ENCODE assay signal across 13 cellular contexts in the genomic region with DNA sequence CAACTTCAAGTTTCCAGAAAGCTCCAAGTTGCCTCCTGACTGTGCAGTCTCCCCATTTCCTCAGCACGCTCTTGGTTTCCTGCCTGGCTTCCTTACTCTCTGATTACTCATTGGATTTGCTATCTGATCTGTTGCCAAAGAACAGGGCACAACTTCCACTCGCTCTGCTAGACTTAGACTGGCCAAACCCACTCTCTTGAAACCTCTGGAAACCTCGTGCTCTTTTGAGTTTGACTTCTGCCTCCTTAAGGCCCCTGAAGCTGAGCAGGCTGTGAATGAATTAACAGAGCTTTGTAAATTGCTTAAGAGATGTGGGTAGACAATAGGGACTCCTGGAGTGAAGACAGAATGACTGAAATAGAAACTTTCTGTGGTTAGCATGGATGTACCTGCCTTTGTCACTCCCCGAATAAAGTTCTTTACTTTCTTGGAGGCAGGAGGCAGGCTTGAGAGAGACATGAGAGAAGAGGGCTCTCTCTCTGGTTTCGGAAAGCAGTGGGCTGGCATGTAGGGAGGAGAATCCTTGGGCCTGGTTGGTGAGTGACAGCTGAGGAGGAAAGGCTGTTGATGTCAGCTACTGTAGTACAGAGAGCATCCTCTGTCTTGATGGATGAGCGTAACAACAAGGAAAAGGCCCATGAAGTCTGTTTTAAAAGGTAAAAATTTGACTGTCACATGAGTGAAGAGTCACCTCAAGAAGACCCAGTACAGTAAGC.
A peak's percentile ranks its signal among the peaks of the same experiment; 100 is the strongest.
DNase-seq lines count a peak whose midpoint lies in the region; ATAC-seq and TF ChIP-seq lines count a peak whose summit lies in the region.
"Had no signal": no experiment of that assay in that cellular context is flagged by ENCODE, and none has a peak within 500 bp of the region (broad histone marks: within the 10 kb centered on the region; RNA-seq: fewer than 3 reads in every experiment).

No MANE protein-coding gene starts in this region.

- H3K4me3 Mint-ChIP-seq in dendritic cell treated with granulocyte-macrophage colony-stimulating factor and Interleukin-4, amounts not matched to agents 40 ng/mL and 50 ng/mL, for 4 days: no peak overlapping the region

- H3K27ac Mint-ChIP-seq in dendritic cell treated with granulocyte-macrophage colony-stimulating factor and Interleukin-4, amounts not matched to agents 40 ng/mL and 50 ng/mL, for 4 days: peak overlapping the region; percentile 2

- H3K9me3 Mint-ChIP-seq in dendritic cell treated with granulocyte-macrophage colony-stimulating factor and Interleukin-4, amounts not matched to agents 40 ng/mL and 50 ng/mL, for 4 days: no peaks in the 10 kb centered on the region

- H3K4me1 ChIP-seq in Loucy (ENCODE audit: insufficient read depth, low read length, poor library complexity, severe bottlenecking) (peaks cover 34% of the 10 kb centered on the region), mucosa of descending colon (ENCODE audit: low read depth) (no peaks in the 10 kb centered on the region), suprapubic skin (peaks cover 8% of the 10 kb centered on the region)

- no peaks in the 10 kb centered on the region for H3K27me3 Mint-ChIP-seq in dendritic cell treated with granulocyte-macrophage colony-stimulating factor and Interleukin-4, amounts not matched to agents 40 ng/mL and 50 ng/mL, for 4 days

- H3K27me3 ChIP-seq in Loucy (ENCODE audit: insufficient read depth, low read length, poor library complexity, severe bottlenecking) (no peaks in the 10 kb centered on the region), suprapubic skin (no peaks in the 10 kb centered on the region)

- H3K27ac ChIP-seq in suprapubic skin: no peak overlapping the region
- H3K27ac ChIP-seq: WERI-Rb-1 had no signal

- H2AFZ ChIP-seq in Loucy (ENCODE audit: low read length): no peak overlapping the region

- ATAC-seq in mucosa of descending colon: peak; percentile 19
- ATAC-seq in GM21737 (IDR thresholded peaks at IDR 0.05; ENCODE audit: unreplicated experiment): no peak
- ATAC-seq: K562 had no signal

- H3K4me3 ChIP-seq in Loucy (ENCODE audit: low read length, poor library complexity, severe bottlenecking) (no peak overlapping the region), mucosa of descending colon (no peak overlapping the region), suprapubic skin (no peak overlapping the region)
- H3K4me3 ChIP-seq: K562 had no signal

- peaks cover 59% of the 10 kb centered on the region for H3K36me3 Mint-ChIP-seq in dendritic cell treated with granulocyte-macrophage colony-stimulating factor and Interleukin-4, amounts not matched to agents 40 ng/mL and 50 ng/mL, for 4 days (ENCODE audit: low read depth)

- H3K9me2 ChIP-seq in Loucy (replicated peaks; ENCODE audit: low read depth, low read length): no peaks in the 10 kb centered on the region

- H3F3A ChIP-seq in Loucy (ENCODE audit: low read depth): no peaks in the 10 kb centered on the region; the same call in 1 of the 2 replicates

- no peaks in the 10 kb centered on the region for H4K20me1 ChIP-seq in Loucy (ENCODE audit: insufficient read depth, low read length, poor library complexity, severe bottlenecking)

- TF ChIP-seq EP300 in suprapubic skin (IDR thresholded peaks at IDR 0.05): no peak

- DNase-seq in NCI-H2107 treated with DMSO at 0.1 percent for 48 hours (lab: John Stamatoyannopoulos, UW; ENCODE audit: unreplicated experiment) (peak; percentile 44), NCI-H2107 (lab: John Stamatoyannopoulos, UW) (no peak), mucosa of descending colon (no peak), suprapubic skin (ENCODE audit: low spot score in 2 of 2) (no peak), ecto neural progenitor cell (ENCODE audit: low spot score) (no peak)
- DNase-seq: 8988T; foreskin melanocyte; NK-92 treated with Interleukin-12 subunit alpha and Interleukin-12 subunit beta, amount 100 ng/mL, for 24 hours; WERI-Rb-1 had no signal

- H3K36me3 ChIP-seq in Loucy (ENCODE audit: insufficient read depth, low read length) (no peaks in the 10 kb centered on the region; the same call in 1 of the 2 replicates), mucosa of descending colon (ENCODE audit: low read depth) (no peaks in the 10 kb centered on the region), suprapubic skin (no peaks in the 10 kb centered on the region)
- H3K36me3 ChIP-seq: WERI-Rb-1 had no signal

- TF ChIP-seq CTCF in Loucy (conservative IDR thresholded peaks at IDR 0.05; ENCODE audit: low read length) (no peak), mucosa of descending colon (IDR thresholded peaks at IDR 0.05) (no peak), suprapubic skin (IDR thresholded peaks at IDR 0.05) (no peak)

- peaks cover 29% of the 10 kb centered on the region for H3K4me1 Mint-ChIP-seq in dendritic cell treated with granulocyte-macrophage colony-stimulating factor and Interleukin-4, amounts not matched to agents 40 ng/mL and 50 ng/mL, for 4 days (ENCODE audit: low read depth)

- 0 out of 2 replicates have a peak, but pooled peaks cover 3% of the 10 kb centered on the region for H3K79me2 ChIP-seq in Loucy (ENCODE audit: insufficient read depth, low read length)

- peak overlapping the region; percentile 12 for H3K4me2 ChIP-seq in Loucy (ENCODE audit: low read depth, low read length, poor library complexity, severe bottlenecking)

- H3K9ac ChIP-seq in Loucy (ENCODE audit: low read depth, low read length, poor library complexity, severe bottlenecking): no peak overlapping the region

- no peak for TF ChIP-seq POLR2A in suprapubic skin (IDR thresholded peaks at IDR 0.05)

- WGBS in suprapubic skin: 56% methylated on average over 6 of the region's 6 CpGs

- intact Hi-C loops in dendritic cell treated with granulocyte-macrophage colony-stimulating factor and Interleukin-4, amounts not matched to agents 40 ng/mL and 50 ng/mL, for 4 days (cut with micrococcal nuclease): no loop called here
- intact Hi-C loops in mucosa of descending colon (cut with DNase I, micrococcal nuclease): no loop called here

- H3K9me3 ChIP-seq in Loucy (ENCODE audit: insufficient read depth, low read depth, low read length) (no peaks in the 10 kb centered on the region), mucosa of descending colon (no peaks in the 10 kb centered on the region), suprapubic skin (no peaks in the 10 kb centered on the region)
